ENCODE assay signal across 13 cellular contexts in genomic region chr12:57619434-57620244, GRCh38. TPM values are rescaled to one million over a fixed set of nuclear protein-coding genes. Genes with fewer than 3 reads are reported as not detected.
DNase-seq lines count a peak whose midpoint lies in the region; ATAC-seq and TF ChIP-seq lines count a peak whose summit lies in the region.
"Had no signal": no experiment of that assay in that cellular context is flagged by ENCODE, and none has a peak within 500 bp of the region (broad histone marks: within the 10 kb centered on the region; RNA-seq: fewer than 3 reads in every experiment).

No MANE protein-coding gene starts in this region.

- no peak overlapping the region for H2AFZ ChIP-seq in mesenchymal stem cell (ENCODE audit: low read depth, low read length)

- no peak for TF ChIP-seq POLR2A in esophagus muscularis mucosa (IDR thresholded peaks at IDR 0.05; ENCODE audit: low read depth)

- peaks cover 42% of the 10 kb centered on the region for H3K27me3 ChIP-seq in CD4-positive, CD25-positive, alpha-beta regulatory T cell (ENCODE audit: control insufficient read depth, insufficient read depth, low read length)
- H3K27me3 ChIP-seq in H7 (ENCODE audit: control insufficient read depth, insufficient read depth, low read length) (peaks cover 99% of the 10 kb centered on the region), ectodermal cell (ENCODE audit: control insufficient read depth, insufficient read depth, low read length, poor library complexity, severe bottlenecking) (peaks cover 79% of the 10 kb centered on the region), mesenchymal stem cell (ENCODE audit: control insufficient read depth in 1 of 2, insufficient read depth in 1 of 2, low read length in 2 of 2) (peaks cover 59 to 85% of the 10 kb centered on the region in 2 experiments), esophagus muscularis mucosa (peaks cover 0 to 29% (median 4%) of the 10 kb centered on the region in 4 donors)

- no peak overlapping the region for H3K4me3 ChIP-seq in CD4-positive, CD25-positive, alpha-beta regulatory T cell (ENCODE audit: low read depth, low read length)
- H3K4me3 ChIP-seq in H7 (ENCODE audit: insufficient read depth, low read depth, low read length) (peak overlapping the region; percentile 17; the same call in 1 of the 2 replicates), ectodermal cell (ENCODE audit: insufficient read depth, low read depth, low read length) (peak overlapping the region; percentile 12), mesenchymal stem cell (ENCODE audit: insufficient read depth in 1 of 2, low read depth in 1 of 2, low read length in 2 of 2) (no peak overlapping the region), esophagus muscularis mucosa (no peak overlapping the region)
- H3K4me3 ChIP-seq: SK-N-MC, thyroid gland had no signal

- intact Hi-C loops in esophagus muscularis mucosa (cut with DNase I): no loop called here

- no peak overlapping the region for H3K27ac Mint-ChIP-seq in CD4-positive, CD25-positive, alpha-beta regulatory T cell

- H2BK12ac ChIP-seq in mesenchymal stem cell (ENCODE audit: low read length in 2 of 2): no peak overlapping the region

- H3K27me3 Mint-ChIP-seq in CD4-positive, CD25-positive, alpha-beta regulatory T cell: peaks cover 99% of the 10 kb centered on the region

- peaks cover 0 to 34% (median 22%) of the 10 kb centered on the region in 4 donors for H3K4me1 Mint-ChIP-seq in CD4-positive, CD25-positive, alpha-beta regulatory T cell

- H2AK5ac ChIP-seq in mesenchymal stem cell (ENCODE audit: low read length, severe bottlenecking): no peak overlapping the region

- H3K9me3 ChIP-seq in CD4-positive, CD25-positive, alpha-beta regulatory T cell (ENCODE audit: control insufficient read depth in 2 of 2, low read length in 2 of 2): no peaks in the 10 kb centered on the region
- H3K9me3 ChIP-seq in ectodermal cell (ENCODE audit: control insufficient read depth, low read length) (no peaks in the 10 kb centered on the region), mesenchymal stem cell (ENCODE audit: control insufficient read depth, low read length) (no peaks in the 10 kb centered on the region), esophagus muscularis mucosa (no peaks in the 10 kb centered on the region)
- H3K9me3 ChIP-seq: thyroid gland had no signal

- peak overlapping the region; percentile 30 for H3K4me2 ChIP-seq in mesenchymal stem cell (ENCODE audit: low read length, poor library complexity, severe bottlenecking)

- no peak overlapping the region for H3K27ac ChIP-seq in CD4-positive, CD25-positive, alpha-beta regulatory T cell (ENCODE audit: insufficient read depth, low read length, poor library complexity, severe bottlenecking)
- no peak overlapping the region for H3K27ac ChIP-seq in ectodermal cell (ENCODE audit: insufficient read depth, low read depth, low read length, poor library complexity, severe bottlenecking)
- no peak overlapping the region for H3K27ac ChIP-seq in mesenchymal stem cell (ENCODE audit: low read length, poor library complexity, severe bottlenecking)
- no peak overlapping the region for H3K27ac ChIP-seq in esophagus muscularis mucosa (replicated peaks in 1 of 4)
- H3K27ac ChIP-seq: SK-N-MC, thyroid gland had no signal

- peaks cover 26% of the 10 kb centered on the region for H3K4me1 ChIP-seq in CD4-positive, CD25-positive, alpha-beta regulatory T cell (ENCODE audit: control insufficient read depth, insufficient read depth, low read length, poor library complexity, severe bottlenecking)
- H3K4me1 ChIP-seq in ectodermal cell (ENCODE audit: control insufficient read depth, insufficient read depth, low read length) (no peaks in the 10 kb centered on the region), mesenchymal stem cell (ENCODE audit: control insufficient read depth, insufficient read depth, low read depth, low read length) (peaks cover 17% of the 10 kb centered on the region), esophagus muscularis mucosa (peaks cover 30 to 54% (median 42%) of the 10 kb centered on the region in 4 donors)

- peaks cover 0 to 6% (median 0%) of the 10 kb centered on the region in 7 donors for H3K9me3 Mint-ChIP-seq in CD4-positive, CD25-positive, alpha-beta regulatory T cell

- WGBS in ectodermal cell, 2 experiments: 14 to 15% methylated on average over 46 of the region's 46 CpGs
- WGBS in mesenchymal stem cell: 7% methylated on average over 35 of the region's 46 CpGs
- 51% methylated on average over 36 of the region's 46 CpGs for WGBS in esophagus muscularis mucosa

- H3K36me3 ChIP-seq in CD4-positive, CD25-positive, alpha-beta regulatory T cell (ENCODE audit: control insufficient read depth, insufficient read depth, low read length): no peaks in the 10 kb centered on the region
- no peaks in the 10 kb centered on the region for H3K36me3 ChIP-seq in H7 (replicated peaks; ENCODE audit: control insufficient read depth, insufficient read depth, low read length)
- no peaks in the 10 kb centered on the region for H3K36me3 ChIP-seq in ectodermal cell (ENCODE audit: control insufficient read depth, insufficient read depth, low read length)
- H3K36me3 ChIP-seq in mesenchymal stem cell (ENCODE audit: control insufficient read depth in 1 of 2, insufficient read depth in 2 of 2, low read depth in 1 of 2, low read length in 2 of 2): peaks cover 0 to 28% of the 10 kb centered on the region in 2 experiments
- H3K36me3 ChIP-seq in esophagus muscularis mucosa: peaks cover 9 to 43% (median 20%) of the 10 kb centered on the region in 4 donors
- H3K36me3 ChIP-seq: thyroid gland had no signal

- H2BK5ac ChIP-seq in mesenchymal stem cell (ENCODE audit: low read depth, low read length, poor library complexity, severe bottlenecking): no peak overlapping the region

- DNase-seq in CD4-positive, CD25-positive, alpha-beta regulatory T cell: no peak
- peak; percentile 88 for DNase-seq in H7
- no peak for DNase-seq in mesenchymal stem cell
- no peak for DNase-seq in stimulated activated naive CD4-positive, alpha-beta T cell treated with Interleukin-2 at 50 U/mL for 16 hours (lab: John Stamatoyannopoulos, UW)
- no peak for DNase-seq in esophagus muscularis mucosa (ENCODE audit: extremely low spot score)
- DNase-seq in NK-92 (lab: John Stamatoyannopoulos, UW; ENCODE audit: unreplicated experiment): no peak
- no peak for DNase-seq in pons (ENCODE audit: low spot score)
- DNase-seq: caudate nucleus; NCI-H510A; stimulated activated CD4-positive, alpha-beta T cell treated with anti-CD3 and anti-CD28 coated beads, Interleukin-2, amount 100 ng/mL, for 48 hours had no signal

- no peak overlapping the region for H3K18ac ChIP-seq in mesenchymal stem cell (ENCODE audit: low read depth in 1 of 2, low read length in 2 of 2)

- H3K79me1 ChIP-seq in mesenchymal stem cell (replicated peaks; ENCODE audit: low read length, poor library complexity, severe bottlenecking): peaks cover 4% of the 10 kb centered on the region

- peak overlapping the region in 1 of 2 experiments; percentile 19 for H3K14ac ChIP-seq in mesenchymal stem cell (ENCODE audit: low read length in 2 of 2)

- no peak overlapping the region for H2BK15ac ChIP-seq in mesenchymal stem cell (ENCODE audit: low read depth, poor library complexity, severe bottlenecking)

- H4K91ac ChIP-seq in mesenchymal stem cell (ENCODE audit: low read length): no peak overlapping the region

- H3K36me3 Mint-ChIP-seq in CD4-positive, CD25-positive, alpha-beta regulatory T cell: no peaks in the 10 kb centered on the region

- peak overlapping the region; percentile 61 to 86 (median 62) for H3K4me3 Mint-ChIP-seq in CD4-positive, CD25-positive, alpha-beta regulatory T cell

- TF ChIP-seq EP300 in esophagus muscularis mucosa (IDR thresholded peaks at IDR 0.05): no peak

- ATAC-seq in CD4-positive, CD25-positive, alpha-beta regulatory T cell (ENCODE audit: low read depth in 2 of 2): no peak

- H3K9ac ChIP-seq in mesenchymal stem cell (ENCODE audit: low read length): no peak overlapping the region

- TF ChIP-seq CTCF in esophagus muscularis mucosa (IDR thresholded peaks at IDR 0.05): no peak

- peak overlapping the region in 1 of 2 experiments; percentile 28 for H3K23ac ChIP-seq in mesenchymal stem cell (ENCODE audit: low read length in 2 of 2)

- no peak overlapping the region for H2BK120ac ChIP-seq in mesenchymal stem cell (ENCODE audit: low read depth, low read length)

- no peak overlapping the region for H3K4ac ChIP-seq in mesenchymal stem cell (ENCODE audit: low read depth in 1 of 2, low read length in 2 of 2)

- no peak overlapping the region for H4K8ac ChIP-seq in mesenchymal stem cell (ENCODE audit: low read length)

RNA-seq across cellular contexts. Expression of gene ARHGEF25, which starts 8.4 kb away (rescaled TPM):
- 0.64 TPM for total RNA-seq in CD4-positive, CD25-positive, alpha-beta regulatory T cell
- polyA plus RNA-seq in CD4-positive, CD25-positive, alpha-beta regulatory T cell: not detected
- 8.7 and 19.8 TPM in 2 replicates for total RNA-seq in H7 (2014; rRNA removed; shearing (Covaris generic))
- 44.2 TPM for polyA plus RNA-seq in ectodermal cell (2013, experiment 1 of 4)
- polyA plus RNA-seq in ectodermal cell (2013, experiment 2 of 4): 44.4 TPM
- 36.2 TPM for polyA plus RNA-seq in ectodermal cell (2013, experiment 3 of 4)
- polyA plus RNA-seq in ectodermal cell (2013, experiment 4 of 4): 40.9 TPM
- polyA plus RNA-seq in mesenchymal stem cell (2013, experiment 1 of 2): 6.7 TPM
- 5.9 TPM for polyA plus RNA-seq in mesenchymal stem cell (2013, experiment 2 of 2)
- 100 to 1,000 TPM in 3 of 4 donors, 10 to 100 TPM in 1; 77.7 to 133 (median 111) TPM for total RNA-seq in esophagus muscularis mucosa

RNA-seq across cellular contexts. Expression of gene B4GALNT1, which starts 13.4 kb away (rescaled TPM):
- not detected for total RNA-seq in CD4-positive, CD25-positive, alpha-beta regulatory T cell
- not detected for polyA plus RNA-seq in CD4-positive, CD25-positive, alpha-beta regulatory T cell
- total RNA-seq in H7 (2014; rRNA removed; shearing (Covaris generic)): 0.59 and 0.70 TPM in 2 replicates
- polyA plus RNA-seq in ectodermal cell (2013, experiment 1 of 4): 4.7 TPM
- 2.7 TPM for polyA plus RNA-seq in ectodermal cell (2013, experiment 2 of 4)
- polyA plus RNA-seq in ectodermal cell (2013, experiment 3 of 4): 2.9 TPM
- 2.4 TPM for polyA plus RNA-seq in ectodermal cell (2013, experiment 4 of 4)
- 0.77 TPM for polyA plus RNA-seq in mesenchymal stem cell (2013, experiment 1 of 2)
- 0.96 TPM for polyA plus RNA-seq in mesenchymal stem cell (2013, experiment 2 of 2)
- 10 to 100 TPM in 2 of 4 donors, 1 to 10 TPM in 2; 2.8 to 10.9 (median 7.3) TPM for total RNA-seq in esophagus muscularis mucosa

RNA-seq across cellular contexts. Expression of gene DTX3, which starts 15.0 kb away (rescaled TPM):
- 31.2 TPM for total RNA-seq in CD4-positive, CD25-positive, alpha-beta regulatory T cell
- polyA plus RNA-seq in CD4-positive, CD25-positive, alpha-beta regulatory T cell: 1 to 10 TPM; 3.4 to 7.4 (median 5.1) TPM
- total RNA-seq in H7 (2014; rRNA removed; shearing (Covaris generic)): 42.9 and 52.9 TPM in 2 replicates
- 103 TPM for polyA plus RNA-seq in ectodermal cell (2013, experiment 1 of 4)
- polyA plus RNA-seq in ectodermal cell (2013, experiment 2 of 4): 109 TPM
- polyA plus RNA-seq in ectodermal cell (2013, experiment 3 of 4): 99.4 TPM
- 114 TPM for polyA plus RNA-seq in ectodermal cell (2013, experiment 4 of 4)
- polyA plus RNA-seq in mesenchymal stem cell (2013, experiment 1 of 2): 27.2 TPM
- 26.4 TPM for polyA plus RNA-seq in mesenchymal stem cell (2013, experiment 2 of 2)
- 10 to 100 TPM; 39.0 to 68.6 (median 46.8) TPM for total RNA-seq in esophagus muscularis mucosa

RNA-seq across cellular contexts. Expression of gene PIP4K2C, which starts 28.6 kb away (rescaled TPM):
- total RNA-seq in CD4-positive, CD25-positive, alpha-beta regulatory T cell: 35.8 TPM
- 10 to 100 TPM; 24.6 to 38.6 (median 30.2) TPM for polyA plus RNA-seq in CD4-positive, CD25-positive, alpha-beta regulatory T cell
- 26.0 and 26.3 TPM in 2 replicates for total RNA-seq in H7 (2014; rRNA removed; shearing (Covaris generic))
- polyA plus RNA-seq in ectodermal cell (2013, experiment 1 of 4): 26.4 TPM
- 27.3 TPM for polyA plus RNA-seq in ectodermal cell (2013, experiment 2 of 4)
- 17.6 TPM for polyA plus RNA-seq in ectodermal cell (2013, experiment 3 of 4)
- 19.5 TPM for polyA plus RNA-seq in ectodermal cell (2013, experiment 4 of 4)
- polyA plus RNA-seq in mesenchymal stem cell (2013, experiment 1 of 2): 15.5 TPM
- polyA plus RNA-seq in mesenchymal stem cell (2013, experiment 2 of 2): 15.4 TPM
- 10 to 100 TPM; 22.7 to 30.7 (median 29.0) TPM for total RNA-seq in esophagus muscularis mucosa

Comparison
In these comparisons a context has a peak if more than half of its experiments do, and no peak if none do; other contexts are left out.
1. H3K4me3 ChIP-seq: peak in H7 (single experiment) and ectodermal cell (single experiment); none in CD4-positive, CD25-positive, alpha-beta regulatory T cell (single experiment), mesenchymal stem cell (0 of 2) and esophagus muscularis mucosa (0 of 4).